9 cellular contexts compared by ENCODE assay signal in the genomic region with DNA sequence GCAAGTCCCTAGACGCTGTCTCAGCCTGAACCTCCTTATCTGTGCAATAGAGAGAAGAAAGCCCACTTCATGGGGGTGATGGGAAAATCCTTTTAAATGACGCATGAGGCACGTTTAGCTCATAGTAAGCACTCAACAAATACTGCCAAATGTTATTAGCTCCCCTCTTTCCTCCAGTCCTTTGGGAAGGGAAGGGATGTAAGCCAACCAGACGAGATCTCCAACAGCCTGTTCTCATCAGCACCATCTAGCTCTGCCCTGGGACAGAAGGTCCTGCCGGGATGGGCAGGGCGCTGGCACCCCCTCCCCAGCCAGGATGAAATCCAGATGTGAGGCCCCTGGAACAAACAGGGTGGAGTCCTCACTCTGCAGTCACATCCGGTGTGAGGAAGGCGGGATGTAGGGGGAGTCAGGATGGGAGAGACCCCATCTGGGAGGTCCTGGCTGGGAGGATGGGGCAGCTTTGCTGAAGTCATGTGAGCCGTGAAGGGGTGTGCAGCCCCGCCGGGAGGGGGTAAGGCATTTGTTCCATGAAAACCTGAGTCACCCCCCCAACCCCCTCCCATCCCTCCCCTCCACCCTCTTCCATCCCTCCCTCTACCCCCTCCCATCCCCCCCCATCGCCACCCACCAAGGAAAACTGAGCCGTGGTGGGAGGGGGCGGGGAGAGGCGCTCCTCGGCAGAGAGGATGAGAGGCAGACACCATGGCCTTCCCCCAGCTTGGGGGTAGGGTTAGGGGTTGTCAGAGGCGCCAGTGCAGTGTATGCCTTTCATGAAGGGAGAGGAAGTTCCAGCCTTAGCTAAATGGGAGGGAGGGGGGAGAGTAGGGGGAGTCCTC. TPM values are rescaled to one million over a fixed set of nuclear protein-coding genes. Genes with fewer than 3 reads are reported as not detected.
DNase-seq lines count a peak whose midpoint lies in the region; TF ChIP-seq lines count a peak whose summit lies in the region.
"Had no signal": no experiment of that assay in that cellular context is flagged by ENCODE, and none has a peak within 500 bp of the region (broad histone marks: within the 10 kb centered on the region; RNA-seq: fewer than 3 reads in every experiment).

No MANE protein-coding gene starts in this region.

- H2BK12ac ChIP-seq in mesenchymal stem cell (ENCODE audit: low read length in 2 of 2): no peak overlapping the region

- H3K4me1 ChIP-seq in Karpas-422 (ENCODE audit: low read length) (peaks cover 42% of the 10 kb centered on the region), mesenchymal stem cell (ENCODE audit: control insufficient read depth, insufficient read depth, low read depth, low read length) (peaks cover 10% of the 10 kb centered on the region), thyroid gland (peaks cover 12 to 19% of the 10 kb centered on the region in 2 donors)

- H3K36me3 ChIP-seq in Karpas-422 (ENCODE audit: insufficient read depth, low read length) (no peaks in the 10 kb centered on the region), mesenchymal stem cell (ENCODE audit: control insufficient read depth in 1 of 2, insufficient read depth in 2 of 2, low read depth in 1 of 2, low read length in 2 of 2) (peaks cover 15 to 27% of the 10 kb centered on the region in 2 experiments), thyroid gland (no peaks in the 10 kb centered on the region)

- TF ChIP-seq POLR2A in thyroid gland (IDR thresholded peaks at IDR 0.05): no peak

- peaks cover 15% of the 10 kb centered on the region for H3K79me1 ChIP-seq in mesenchymal stem cell (replicated peaks; ENCODE audit: low read length, poor library complexity, severe bottlenecking)

- H2BK5ac ChIP-seq in mesenchymal stem cell (ENCODE audit: low read depth, low read length, poor library complexity, severe bottlenecking): no peak overlapping the region

- WGBS in mesenchymal stem cell: 51% methylated on average over 12 of the region's 17 CpGs
- WGBS in thyroid gland, 2 donors: 40 to 55% methylated on average over 11 to 17 of the region's 17 CpGs

- H3K4ac ChIP-seq in mesenchymal stem cell (ENCODE audit: low read depth in 1 of 2, low read length in 2 of 2): no peak overlapping the region

- H3K4me2 ChIP-seq in Karpas-422 (ENCODE audit: low read depth, low read length, poor library complexity, severe bottlenecking) (no peak overlapping the region), mesenchymal stem cell (ENCODE audit: low read length, poor library complexity, severe bottlenecking) (no peak overlapping the region)

- peaks cover 66% of the 10 kb centered on the region for H3K79me2 ChIP-seq in Karpas-422 (ENCODE audit: low read length)

- intact Hi-C loops in thyroid gland (cut with DNase I): no loop called here

- H3K4me3 ChIP-seq in Karpas-422 (ENCODE audit: low read length): no peak overlapping the region
- peak overlapping the region in 1 of 2 experiments; percentile 62 for H3K4me3 ChIP-seq in mesenchymal stem cell (ENCODE audit: insufficient read depth in 1 of 2, low read depth in 1 of 2, low read length in 2 of 2)
- H3K4me3 ChIP-seq in thyroid gland (replicated peaks in 1 of 3): no peak overlapping the region

- no peak overlapping the region for H4K91ac ChIP-seq in mesenchymal stem cell (ENCODE audit: low read length)

- no peak for DNase-seq in Karpas-422
- peak; percentile 58 for DNase-seq in ecto neural progenitor cell (ENCODE audit: low spot score)
- peak; percentile 25 for DNase-seq in mesenchymal stem cell
- DNase-seq in thyroid gland: peak in 1 of 2 donors; percentile 20
- no peak for DNase-seq in activated naive CD4-positive, alpha-beta T cell treated with Interleukin-2 at 50 U/mL for 16 hours
- DNase-seq in stimulated activated naive CD4-positive, alpha-beta T cell (lab: John Stamatoyannopoulos, UW): no peak
- DNase-seq in DMS53 (lab: John Stamatoyannopoulos, UW): no peak
- no peak for DNase-seq in NCI-H82 treated with DMSO at 0.1 percent for 48 hours (lab: John Stamatoyannopoulos, UW; ENCODE audit: unreplicated experiment)
- DNase-seq: activated CD8-positive, alpha-beta memory T cell treated with anti-CD3 and anti-CD28 coated beads, Interleukin-2, amount 50 U/mL, for 4 hours had no signal

- H3K9me2 ChIP-seq in Karpas-422 (replicated peaks; ENCODE audit: insufficient read depth, low read length): no peaks in the 10 kb centered on the region

- no peak for TF ChIP-seq CTCF in thyroid gland (IDR thresholded peaks at IDR 0.05)

- H2BK15ac ChIP-seq in mesenchymal stem cell (ENCODE audit: low read depth, poor library complexity, severe bottlenecking): no peak overlapping the region

- H3K23ac ChIP-seq in mesenchymal stem cell (ENCODE audit: low read length in 2 of 2): no peak overlapping the region

- peak overlapping the region in 1 of 2 experiments; percentile 51 for H3K18ac ChIP-seq in mesenchymal stem cell (ENCODE audit: low read depth in 1 of 2, low read length in 2 of 2)

- H3K27ac ChIP-seq in Karpas-422 (ENCODE audit: low read length) (peak overlapping the region; percentile 57; the same call in 1 of the 2 replicates), mesenchymal stem cell (ENCODE audit: low read length, poor library complexity, severe bottlenecking) (no peak overlapping the region), thyroid gland (peak overlapping the region; percentile 11 to 62 (median 41))

- no peak overlapping the region for H2AK5ac ChIP-seq in mesenchymal stem cell (ENCODE audit: low read length, severe bottlenecking)

- no peak overlapping the region for H4K8ac ChIP-seq in mesenchymal stem cell (ENCODE audit: low read length)

- no peak overlapping the region for H3K14ac ChIP-seq in mesenchymal stem cell (ENCODE audit: low read length in 2 of 2)

- no peaks in the 10 kb centered on the region for H3K9me3 ChIP-seq in Karpas-422 (ENCODE audit: low read length)
- no peaks in the 10 kb centered on the region for H3K9me3 ChIP-seq in mesenchymal stem cell (ENCODE audit: control insufficient read depth, low read length)
- no peaks in the 10 kb centered on the region for H3K9me3 ChIP-seq in thyroid gland

- H3K27me3 ChIP-seq in Karpas-422 (ENCODE audit: low read length) (no peaks in the 10 kb centered on the region), mesenchymal stem cell (ENCODE audit: control insufficient read depth in 1 of 2, insufficient read depth in 1 of 2, low read length in 2 of 2) (no peaks in the 10 kb centered on the region), thyroid gland (no peaks in the 10 kb centered on the region)

- H3K9ac ChIP-seq in Karpas-422 (ENCODE audit: low read length) (no peak overlapping the region), mesenchymal stem cell (ENCODE audit: low read length) (peak overlapping the region; percentile 74)

- no peaks in the 10 kb centered on the region; the same call in 1 of the 2 replicates for H4K20me1 ChIP-seq in Karpas-422 (ENCODE audit: insufficient read depth, low read depth, low read length)

- H2BK120ac ChIP-seq in mesenchymal stem cell (ENCODE audit: low read depth, low read length): no peak overlapping the region

- H2AFZ ChIP-seq in Karpas-422 (ENCODE audit: low read length) (no peak overlapping the region), mesenchymal stem cell (ENCODE audit: low read depth, low read length) (no peak overlapping the region)

RNA-seq across cellular contexts. Expression of a gene that starts 4.5 kb away (rescaled TPM):
- total RNA-seq in Karpas-422 (2014; rRNA removed; shearing (Covaris generic); ENCODE audit: low replicate concordance): 65.1 and 67.6 TPM in 2 replicates
- 8.7 TPM for polyA plus RNA-seq in mesenchymal stem cell (2013, experiment 1 of 2)
- polyA plus RNA-seq in mesenchymal stem cell (2013, experiment 2 of 2): 8.2 TPM
- total RNA-seq in thyroid gland: 1 to 10 TPM; 3.6 to 9.8 (median 5.3) TPM

RNA-seq across cellular contexts. Expression of a gene that starts 25.4 kb away (rescaled TPM):
- 78.6 and 136 TPM in 2 replicates for total RNA-seq in Karpas-422 (2014; rRNA removed; shearing (Covaris generic); ENCODE audit: low replicate concordance)
- polyA plus RNA-seq in mesenchymal stem cell (2013, experiment 1 of 2): 38.3 TPM
- 39.0 TPM for polyA plus RNA-seq in mesenchymal stem cell (2013, experiment 2 of 2)
- 10 to 100 TPM; 36.1 to 81.7 (median 54.9) TPM for total RNA-seq in thyroid gland

RNA-seq across cellular contexts. Expression of a gene that starts 31.8 kb away (rescaled TPM):
- 94.9 and 145 TPM in 2 replicates for total RNA-seq in Karpas-422 (2014; rRNA removed; shearing (Covaris generic); ENCODE audit: low replicate concordance)
- 37.1 TPM for polyA plus RNA-seq in mesenchymal stem cell (2013, experiment 1 of 2)
- 34.8 TPM for polyA plus RNA-seq in mesenchymal stem cell (2013, experiment 2 of 2)
- 10 to 100 TPM; 31.2 to 49.5 (median 36.0) TPM for total RNA-seq in thyroid gland

RNA-seq across cellular contexts. Expression of a gene that starts 44.3 kb away (rescaled TPM):
- 1.8 and 5.1 TPM in 2 replicates for total RNA-seq in Karpas-422 (2014; rRNA removed; shearing (Covaris generic); ENCODE audit: low replicate concordance)
- 73.0 TPM for polyA plus RNA-seq in mesenchymal stem cell (2013, experiment 1 of 2)
- 70.2 TPM for polyA plus RNA-seq in mesenchymal stem cell (2013, experiment 2 of 2)
- 10 to 100 TPM in 3 of 4 donors, 1 to 10 TPM in 1; 8.1 to 37.6 (median 19.7) TPM for total RNA-seq in thyroid gland

Comparison
In these comparisons a context has a peak if more than half of its experiments do, and no peak if none do; other contexts are left out.
1. DNase-seq: peak in ecto neural progenitor cell (single experiment) and mesenchymal stem cell (single experiment); none in Karpas-422 (single experiment), activated naive CD4-positive, alpha-beta T cell treated with Interleukin-2 at 50 U/mL for 16 hours (single experiment), stimulated activated naive CD4-positive, alpha-beta T cell (0 of 6), DMS53 (single experiment) and NCI-H82 treated with DMSO at 0.1 percent for 48 hours (single experiment).